ENCODE assay signal across 23 cellular contexts in genomic region chr15:99187886-99188285, GRCh38.
"Had no signal": no experiment of that assay in that cellular context is flagged by ENCODE, and none has a peak within 500 bp of the region (broad histone marks: within the 10 kb centered on the region; RNA-seq: fewer than 3 reads in every experiment).

No MANE protein-coding gene starts in this region.

- H3K27me3 ChIP-seq: neutrophil, ovary, right atrium auricular region, sigmoid colon, transverse colon had no signal

- DNase-seq: effector memory CD4-positive, alpha-beta T cell; foreskin melanocyte; head of caudate nucleus; hippocampal formation; left colon; left ventricle myocardium superior; mesenchymal stem cell; midbrain; naive B cell; ovary; sigmoid colon; stimulated activated CD4-positive, alpha-beta T cell treated with anti-CD3 and anti-CD28 coated beads, Interleukin-2, amount 100 ng/mL, for 24 hours; stimulated activated CD4-positive, alpha-beta T cell treated with anti-CD3 and anti-CD28 coated beads, Interleukin-4, amount 100 ng/mL, for 4 hours; stimulated activated naive B cell treated with anti-CD40 and anti-IgM and Interleukin-4, amounts not matched to agents 10 μg/mL and 1 μg/mL and 100 μg/mL, for 72 hours; stimulated activated naive CD8-positive, alpha-beta T cell treated with anti-CD3 and anti-CD28 coated beads, Interleukin-15, amount 100 ng/mL, for 72 hours; substantia nigra; transverse colon had no signal

- H3K4me1 ChIP-seq: right atrium auricular region had no signal

- ATAC-seq: esophagus mucosa; left colon; left ventricle myocardium superior; stimulated activated naive B cell treated with anti-CD40 and anti-IgM and Interleukin-4, amounts not matched to agents 10 μg/mL and 1 μg/mL and 100 μg/mL, for 72 hours; stimulated activated naive CD8-positive, alpha-beta T cell treated with anti-CD3 and anti-CD28 coated beads, Interleukin-15, amount 100 ng/mL, for 72 hours had no signal

- H3K36me3 ChIP-seq: neutrophil, ovary, thoracic aorta had no signal

- H3K4me3 ChIP-seq: lung, ovary, right atrium auricular region, sigmoid colon, skin epidermis, thoracic aorta, transverse colon had no signal

- H3K27ac Mint-ChIP-seq: naive B cell; stimulated activated naive B cell treated with anti-CD40 and anti-IgM and Interleukin-4, amounts not matched to agents 10 μg/mL and 1 μg/mL and 100 μg/mL, for 72 hours; stimulated activated naive CD8-positive, alpha-beta T cell treated with anti-CD3 and anti-CD28 coated beads, Interleukin-15, amount 100 ng/mL, for 72 hours had no signal

- H3K27ac ChIP-seq: neutrophil, ovary, right atrium auricular region, sigmoid colon, skin epidermis, transverse colon had no signal

- H3K9me3 ChIP-seq: neutrophil, right atrium auricular region, sigmoid colon, thoracic aorta, transverse colon had no signal
